Comparison of ENCODE assay signal across 8 cellular contexts in genomic region chr7:6826151-6826550, GRCh38. TPM values are rescaled to one million over a fixed set of nuclear protein-coding genes. Genes with fewer than 3 reads are reported as not detected.
A peak's percentile ranks its signal among the peaks of the same experiment; 100 is the strongest.
DNase-seq lines count a peak whose midpoint lies in the region; ATAC-seq and TF ChIP-seq lines count a peak whose summit lies in the region.
"Not testable (repeated sequence)": the region's sequence is repeated elsewhere in the genome, so short reads cannot be mapped to it uniquely, and the experiment has no call there.

CCZ1B (minus strand) TSS chr7:6826275; CDS start chr7:6826197, 78 bp downstream.

- WGBS in smooth muscle cell (ENCODE audit: low lambda C conversion rate): 8% methylated on average over 24 of the region's 35 CpGs

- POLR2A ChIA-PET in A673 (lab: Charles Lee; ENCODE audit: low non-redundant PET): not testable (repeated sequence)

- peak within 1 kb of the TSS; percentile 78 for H3K9ac ChIP-seq in smooth muscle cell (ENCODE audit: low read depth)

- DNase-seq in A673 (ENCODE audit: low spot score) (peak; percentile 89), NCI-H2196 treated with DMSO at 0.1 percent for 48 hours (lab: John Stamatoyannopoulos, UW; ENCODE audit: unreplicated experiment) (peak; percentile 36), WERI-Rb-1 (peak; percentile 88), brain microvascular endothelial cell (peak; percentile 76), inferior parietal cortex (ENCODE audit: extremely low spot score) (peak; percentile 89), smooth muscle cell (lab: John Stamatoyannopoulos, UW; ENCODE audit: unreplicated experiment) (peak; percentile 5)

- H4K20me1 ChIP-seq in smooth muscle cell (ENCODE audit: low read depth): not testable (repeated sequence)

- H3K79me2 ChIP-seq in smooth muscle cell (ENCODE audit: low read depth): not testable (repeated sequence)

- BruUV-seq in A673 (replicated peaks; lab: Mats Ljungman, UMichigan): not testable (repeated sequence)

- ATAC-seq in GM18870 (IDR thresholded peaks at IDR 0.05; ENCODE audit: unreplicated experiment) (peak; percentile 89), HG03103 (IDR thresholded peaks at IDR 0.05; ENCODE audit: low read depth, unreplicated experiment) (peak; percentile 99)

- not testable (repeated sequence) for H3K4me1 ChIP-seq in A673 (ENCODE audit: insufficient read depth, low read length, poor library complexity, severe bottlenecking); smooth muscle cell (ENCODE audit: low read depth)

- CTCF ChIA-PET in A673 (lab: Charles Lee): not testable (repeated sequence)

- H3K4me3 ChIP-seq in A673 (ENCODE audit: low read depth, low read length, poor library complexity, severe bottlenecking) (peak within 1 kb of the TSS; percentile 49), WERI-Rb-1 (ENCODE audit: low read depth, low read length) (peak within 1 kb of the TSS; percentile 33), brain microvascular endothelial cell (ENCODE audit: low read depth, low read length) (peak within 1 kb of the TSS; percentile 54), smooth muscle cell (peak within 1 kb of the TSS; percentile 88)

- H3K36me3 ChIP-seq in A673 (ENCODE audit: insufficient read depth, low read length, poor library complexity, severe bottlenecking); WERI-Rb-1; brain microvascular endothelial cell (replicated peaks); smooth muscle cell (ENCODE audit: low read depth): not testable (repeated sequence)

- peak within 1 kb of the TSS; percentile 30 for H3K27ac ChIP-seq in A673 (ENCODE audit: low read depth, low read length, poor library complexity, severe bottlenecking)
- peak within 1 kb of the TSS; percentile 63 for H3K27ac ChIP-seq in WERI-Rb-1
- H3K27ac ChIP-seq in brain microvascular endothelial cell: not testable (repeated sequence)
- peak within 1 kb of the TSS; percentile 63 for H3K27ac ChIP-seq in smooth muscle cell (ENCODE audit: low read depth)

- TF ChIP-seq CTCF in A673 (conservative IDR thresholded peaks at IDR 0.05; ENCODE audit: low read depth, low read length): 0 out of 2 replicates have a peak, but pooled peaks have one; percentile 20
- TF ChIP-seq CTCF in WERI-Rb-1 (IDR thresholded peaks at IDR 0.05; ENCODE audit: low read depth, low read length): peak; percentile 33; the same call in 1 of the 2 replicates
- peak; percentile 34 for TF ChIP-seq CTCF in brain microvascular endothelial cell (IDR thresholded peaks at IDR 0.05; ENCODE audit: low read depth, low read length, missing control alignments)
- TF ChIP-seq CTCF in smooth muscle cell (IDR thresholded peaks at IDR 0.05; ENCODE audit: borderline replicate concordance, insufficient read depth, poor library complexity, severe bottlenecking): not testable (repeated sequence)

- in situ Hi-C loops in brain microvascular endothelial cell (cut with HindIII; ENCODE audit: low pct_ligation_motif_present, low sequenced_read_pairs): not testable (repeated sequence)

- not testable (repeated sequence) for H3K9me3 ChIP-seq in A673 (ENCODE audit: low read depth, low read length, poor library complexity, severe bottlenecking); WERI-Rb-1 (ENCODE audit: severe bottlenecking); smooth muscle cell (replicated peaks; ENCODE audit: low read depth)

- not testable (repeated sequence) for H3K27me3 ChIP-seq in A673 (replicated peaks; ENCODE audit: insufficient read depth, low read depth, low read length, poor library complexity); WERI-Rb-1 (ENCODE audit: insufficient read depth, low read depth, severe bottlenecking); brain microvascular endothelial cell (replicated peaks); smooth muscle cell (ENCODE audit: low read depth)

- intact Hi-C loops in A673 (cut with micrococcal nuclease; ENCODE audit: unreplicated experiment): not testable (repeated sequence)

- peak within 1 kb of the TSS; percentile 91 for H3K4me2 ChIP-seq in smooth muscle cell

- not testable (repeated sequence) for H3F3A ChIP-seq in smooth muscle cell (ENCODE audit: low read depth)

- peak within 1 kb of the TSS; percentile 99 for H2AFZ ChIP-seq in smooth muscle cell (ENCODE audit: low read depth)

RNA-seq across cellular contexts. Expression of gene CCZ1B, which starts in this region (rescaled TPM):
- 68.6 and 72.0 TPM in 2 replicates for total RNA-seq in A673 (2021)
- 32.0 TPM in 2 replicates for total RNA-seq in smooth muscle cell
- 28.0 and 36.9 TPM in 2 replicates for polyA plus RNA-seq in smooth muscle cell

Comparison
In these comparisons a context has a peak if more than half of its experiments do, and no peak if none do; other contexts are left out.
1. DNase-seq: peak in every context shown above with its lines; median percentile 89 in A673; 89 in inferior parietal cortex; 88 in WERI-Rb-1; 76 in brain microvascular endothelial cell; 36 in NCI-H2196 treated with DMSO at 0.1 percent for 48 hours; 5 in smooth muscle cell.
2. H3K4me3 ChIP-seq: peak in every context shown above with its lines; median percentile 88 in smooth muscle cell; 54 in brain microvascular endothelial cell; 49 in A673; 33 in WERI-Rb-1.